ENCODE assay signal across 9 cellular contexts in genomic region chr4:154582723-154583122, GRCh38. TPM values are rescaled to one million over a fixed set of nuclear protein-coding genes. Genes with fewer than 3 reads are reported as not detected.
"Had no signal": no experiment of that assay in that cellular context is flagged by ENCODE, and none has a peak within 500 bp of the region (broad histone marks: within the 10 kb centered on the region; RNA-seq: fewer than 3 reads in every experiment).

No MANE protein-coding gene starts in this region.

- H3K36me3 Mint-ChIP-seq: IgD-negative memory B cell had no signal

- H3K27ac ChIP-seq: HL-60 had no signal

- H3K9me3 Mint-ChIP-seq: IgD-negative memory B cell had no signal

- FAIRE-seq: HTR-8/SVneo, K562 had no signal

- ATAC-seq: K562 had no signal

- H3K4me3 Mint-ChIP-seq: IgD-negative memory B cell had no signal

- H3K27ac Mint-ChIP-seq: IgD-negative memory B cell had no signal

- H3K4me3 ChIP-seq: K562 had no signal

- DNase-seq: IMR-90, KBM-7, KG1 had no signal

- H3K4me1 Mint-ChIP-seq: IgD-negative memory B cell had no signal

RNA-seq across cellular contexts. Expression of gene FGA, which starts 7.8 kb away (rescaled TPM):
- total RNA-seq: HT-29, HT1080, IMR-90 had no signal
- polyA plus RNA-seq: IgD-negative memory B cell, IMR-90 had no signal

RNA-seq across cellular contexts. Expression of gene FGB, which starts 19.9 kb away (rescaled TPM):
- total RNA-seq: HT-29, HT1080, IMR-90 had no signal
- polyA plus RNA-seq: IgD-negative memory B cell, IMR-90 had no signal

RNA-seq across cellular contexts. Expression of gene FGG, which starts 29.7 kb away (rescaled TPM):
- total RNA-seq: HT-29, IMR-90 had no signal
- polyA plus RNA-seq: IgD-negative memory B cell, IMR-90 had no signal
